In the genomic region with DNA sequence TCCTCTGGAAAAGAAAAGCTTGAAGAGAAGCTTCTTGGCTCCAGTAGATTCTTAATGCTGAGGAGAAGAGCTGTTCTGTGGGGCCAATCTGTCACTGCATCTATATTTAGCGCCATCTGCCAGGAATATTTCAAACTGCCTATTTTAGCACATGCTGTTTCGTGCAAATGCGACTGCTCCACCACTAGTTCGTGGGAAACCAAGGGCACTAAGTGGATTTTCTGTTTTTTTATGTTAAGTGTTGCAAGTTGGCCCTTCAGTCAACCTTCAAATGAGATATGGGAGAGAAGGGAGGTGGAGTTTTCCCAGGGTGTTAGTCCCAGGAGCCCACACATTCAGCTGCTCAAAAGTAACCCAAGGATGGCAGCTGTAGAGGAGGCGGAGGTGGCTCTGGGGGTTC, we compare ENCODE assay signal across 1 cellular context.
TF ChIP-seq lines count a peak whose summit lies in the region.

No MANE protein-coding gene starts in this region.

TF ChIP-seq in HepG2, 621 proteins besides CTCF, POLR2A, EP300 and RAD21 (continued from another document):
- no peak for TF ChIP-seq ZBTB10 (CRISPR knock-in tag; IDR thresholded peaks at IDR 0.05; ENCODE audit: borderline replicate concordance)
